10 cellular contexts compared by ENCODE assay signal in genomic region chr2:196376984-196377877, GRCh38.
DNase-seq lines count a peak whose midpoint lies in the region; ATAC-seq, FAIRE-seq and TF ChIP-seq lines count a peak whose summit lies in the region.
"Had no signal": no experiment of that assay in that cellular context is flagged by ENCODE, and none has a peak within 500 bp of the region (broad histone marks: within the 10 kb centered on the region; RNA-seq: fewer than 3 reads in every experiment).

No MANE protein-coding gene starts in this region.

- peak; percentile 13 for FAIRE-seq in islet of Langerhans (lab: Jason Lieb, UNC)

- no peaks in the 10 kb centered on the region for H3K79me1 ChIP-seq in mesendoderm (ENCODE audit: low read length)

- no peak overlapping the region for H4K8ac ChIP-seq in mesendoderm (ENCODE audit: low read depth, low read length)

- no peak overlapping the region for H3K27ac Mint-ChIP-seq in natural killer cell treated with Interleukin-12 subunit alpha and Interleukin-12 subunit beta and Interleukin-15 and Interleukin-18, amount 100 ng/mL, for 72 hours

- no peaks in the 10 kb centered on the region for H3K4me1 ChIP-seq in mesendoderm (ENCODE audit: control insufficient read depth, low read depth, low read length)

- H3K27me3 ChIP-seq in mesendoderm (ENCODE audit: insufficient read depth, low read length, poor library complexity): no peaks in the 10 kb centered on the region

- no peak overlapping the region for H3K27ac ChIP-seq in mesendoderm (ENCODE audit: low read depth, low read length)

- H3K79me2 ChIP-seq in mesendoderm (ENCODE audit: control insufficient read depth, insufficient read depth, low read length): no peaks in the 10 kb centered on the region

- no CpG with 5 or more reads among the region's 8 CpGs for WGBS in mesendoderm (ENCODE audit: extremely low coverage, insufficient coverage, low lambda C conversion rate)

- no peaks in the 10 kb centered on the region for H3K36me3 Mint-ChIP-seq in natural killer cell treated with Interleukin-12 subunit alpha and Interleukin-12 subunit beta and Interleukin-15 and Interleukin-18, amount 100 ng/mL, for 72 hours

- DNase-seq in GM12865 (ENCODE audit: low read depth): peak; percentile 90
- peak; percentile 18 for DNase-seq in GM20000 (ENCODE audit: low spot score)
- no peak for DNase-seq in NCI-H2081 (lab: John Stamatoyannopoulos, UW)
- DNase-seq in mesendoderm: no peak
- no peak for DNase-seq in natural killer cell treated with Interleukin-12 subunit alpha and Interleukin-12 subunit beta and Interleukin-15 and Interleukin-18, amount 100 ng/mL, for 72 hours (ENCODE audit: low spot score)
- no peak for DNase-seq in NCI-H146 (lab: John Stamatoyannopoulos, UW)
- DNase-seq: NCI-H748 treated with DMSO at 0.1 percent for 48 hours had no signal

- peak; percentile 46 for ATAC-seq in HG03469 (IDR thresholded peaks at IDR 0.05; ENCODE audit: unreplicated experiment)
- no peak for ATAC-seq in natural killer cell treated with Interleukin-12 subunit alpha and Interleukin-12 subunit beta and Interleukin-15 and Interleukin-18, amount 100 ng/mL, for 72 hours

- no peak overlapping the region for H3K18ac ChIP-seq in mesendoderm (ENCODE audit: low read length)

- peaks cover 5 to 34% of the 10 kb centered on the region in 2 donors for H3K27me3 Mint-ChIP-seq in natural killer cell treated with Interleukin-12 subunit alpha and Interleukin-12 subunit beta and Interleukin-15 and Interleukin-18, amount 100 ng/mL, for 72 hours

- TF ChIP-seq CTCF in GM12865 (IDR thresholded peaks at IDR 0.05; ENCODE audit: insufficient read depth, low read depth, low read length, missing control alignments) (no peak), GM20000 (IDR thresholded peaks at IDR 0.05; ENCODE audit: extremely low read depth, missing control alignments) (no peak)

- H3K23ac ChIP-seq in mesendoderm (ENCODE audit: low read length): no peak overlapping the region

- no peaks in the 10 kb centered on the region for H3K4me1 Mint-ChIP-seq in natural killer cell treated with Interleukin-12 subunit alpha and Interleukin-12 subunit beta and Interleukin-15 and Interleukin-18, amount 100 ng/mL, for 72 hours (ENCODE audit: low read depth in 2 of 2)

- H3K56ac ChIP-seq in mesendoderm (ENCODE audit: low read length): no peak overlapping the region

- H3K9ac ChIP-seq in mesendoderm (ENCODE audit: low read length): no peak overlapping the region

- no peak overlapping the region for H4K5ac ChIP-seq in mesendoderm (ENCODE audit: low read length)

- no peak overlapping the region for H2BK120ac ChIP-seq in mesendoderm (ENCODE audit: low read depth, low read length)

- H3K9me3 Mint-ChIP-seq in natural killer cell treated with Interleukin-12 subunit alpha and Interleukin-12 subunit beta and Interleukin-15 and Interleukin-18, amount 100 ng/mL, for 72 hours: no peaks in the 10 kb centered on the region
- H3K9me3 Mint-ChIP-seq: nephron had no signal

- H2BK15ac ChIP-seq in mesendoderm (replicated peaks; ENCODE audit: low read depth): no peak overlapping the region

- H2BK5ac ChIP-seq in mesendoderm (ENCODE audit: low read length): no peak overlapping the region

- no peaks in the 10 kb centered on the region for H3K36me3 ChIP-seq in mesendoderm (ENCODE audit: control insufficient read depth, insufficient read depth, low read length)

- no peak overlapping the region for H3K4me2 ChIP-seq in mesendoderm (ENCODE audit: low read length)

- H3K4ac ChIP-seq in mesendoderm (ENCODE audit: low read depth, low read length): no peak overlapping the region

- no peak overlapping the region for H3K4me3 ChIP-seq in GM12865 (ENCODE audit: low read depth, low read length)
- no peak overlapping the region for H3K4me3 ChIP-seq in mesendoderm (ENCODE audit: low read length)

- H3K4me3 Mint-ChIP-seq in natural killer cell treated with Interleukin-12 subunit alpha and Interleukin-12 subunit beta and Interleukin-15 and Interleukin-18, amount 100 ng/mL, for 72 hours: no peak overlapping the region
- H3K4me3 Mint-ChIP-seq: nephron had no signal

- no peak overlapping the region for H2AK5ac ChIP-seq in mesendoderm (ENCODE audit: low read length)

Comparison
In these comparisons a context has a peak if more than half of its experiments do, and no peak if none do; other contexts are left out.
1. DNase-seq: peak in GM12865 (single experiment) and GM20000 (single experiment); none in NCI-H2081 (0 of 2), mesendoderm (single experiment), natural killer cell treated with Interleukin-12 subunit alpha and Interleukin-12 subunit beta and Interleukin-15 and Interleukin-18, amount 100 ng/mL, for 72 hours (single experiment) and NCI-H146 (single experiment).